11 cellular contexts compared by ENCODE assay signal in genomic region chr15:93179072-93179471, GRCh38.
A peak's percentile ranks its signal among the peaks of the same experiment; 100 is the strongest.
DNase-seq lines count a peak whose midpoint lies in the region; ATAC-seq and TF ChIP-seq lines count a peak whose summit lies in the region.
"Had no signal": no experiment of that assay in that cellular context is flagged by ENCODE, and none has a peak within 500 bp of the region (broad histone marks: within the 10 kb centered on the region; RNA-seq: fewer than 3 reads in every experiment).

No MANE protein-coding gene starts in this region.

- H3K9me3 Mint-ChIP-seq in effector memory CD8-positive, alpha-beta T cell, result no peaks in the 10 kb centered on the region
- H3K9me3 Mint-ChIP-seq: activated CD4-positive, alpha-beta memory T cell treated with anti-CD3 and anti-CD28 coated beads for 36 hours had no signal

- 40 to 41% methylated on average over 15 of the region's 15 CpGs for WGBS in GM23248 (ENCODE audit: low coverage in 1 of 2, low lambda C conversion rate in 2 of 2, missing lambda C conversion rate in 2 of 2), 2 experiments
- 11 to 37% methylated on average over 15 of the region's 15 CpGs for WGBS in sigmoid colon, 2 donors

- no peaks in the 10 kb centered on the region for H3F3A ChIP-seq in GM23248 (ENCODE audit: insufficient read depth)

- peak; percentile 47 to 64 for ATAC-seq in left cardiac atrium
- ATAC-seq in effector memory CD8-positive, alpha-beta T cell (replicated peaks), result no peak
- no peak for ATAC-seq in GM21576 (IDR thresholded peaks at IDR 0.05; ENCODE audit: unreplicated experiment)

- no peak overlapping the region for H3K4me3 Mint-ChIP-seq in effector memory CD8-positive, alpha-beta T cell
- H3K4me3 Mint-ChIP-seq: activated CD4-positive, alpha-beta memory T cell treated with anti-CD3 and anti-CD28 coated beads for 36 hours had no signal

- no peak overlapping the region for H3K9ac ChIP-seq in GM23248

- peaks cover 2 to 7% of the 10 kb centered on the region in 2 donors for H3K4me1 Mint-ChIP-seq in effector memory CD8-positive, alpha-beta T cell (ENCODE audit: low read depth in 2 of 2)

- H3K27me3 Mint-ChIP-seq in effector memory CD8-positive, alpha-beta T cell, result peaks cover 10 to 20% of the 10 kb centered on the region in 2 donors

- no peak for TF ChIP-seq EP300 in sigmoid colon (IDR thresholded peaks at IDR 0.05)

- H3K9me2 ChIP-seq in GM23248 (ENCODE audit: insufficient read depth), result no peaks in the 10 kb centered on the region

- H3K4me1 ChIP-seq in GM23248 (ENCODE audit: insufficient read depth) (no peaks in the 10 kb centered on the region), sigmoid colon (peaks cover 0 to 11% (median 8%) of the 10 kb centered on the region in 4 donors)

- in situ Hi-C loops in GM23248 (cut with MboI), result no loop called here

- no peak for TF ChIP-seq POLR2A in sigmoid colon (IDR thresholded peaks at IDR 0.05)

- no peak overlapping the region for H2AFZ ChIP-seq in GM23248

- H3K27ac Mint-ChIP-seq in effector memory CD8-positive, alpha-beta T cell, result no peak overlapping the region
- H3K27ac Mint-ChIP-seq: activated CD4-positive, alpha-beta memory T cell treated with anti-CD3 and anti-CD28 coated beads for 36 hours had no signal

- H3K27ac ChIP-seq in GM23248 (no peak overlapping the region), sigmoid colon (no peak overlapping the region)
- H3K27ac ChIP-seq: SJSA1 had no signal

- no peaks in the 10 kb centered on the region for H3K36me3 ChIP-seq in GM23248 (ENCODE audit: low read depth)
- H3K36me3 ChIP-seq in sigmoid colon, result no peaks in the 10 kb centered on the region
- H3K36me3 ChIP-seq: MG63, SJSA1 had no signal

- no peak for TF ChIP-seq CTCF in sigmoid colon (IDR thresholded peaks at IDR 0.05)

- H3K27me3 ChIP-seq in GM23248 (replicated peaks; ENCODE audit: insufficient read depth) (no peaks in the 10 kb centered on the region), sigmoid colon (no peaks in the 10 kb centered on the region)
- H3K27me3 ChIP-seq: MG63, SJSA1 had no signal

- H4K20me1 ChIP-seq in GM23248 (ENCODE audit: insufficient read depth), result no peaks in the 10 kb centered on the region

- no peak overlapping the region for H3K4me2 ChIP-seq in GM23248 (ENCODE audit: unreplicated experiment)

- intact Hi-C loops in left cardiac atrium (cut with DNase I) (no loop called here), sigmoid colon (cut with DNase I) (no loop called here)

- H3K4me3 ChIP-seq in GM23248 (no peak overlapping the region), sigmoid colon (no peak overlapping the region)
- H3K4me3 ChIP-seq: MG63, SJSA1 had no signal

- H3K9me3 ChIP-seq in GM23248 (ENCODE audit: low read depth) (no peaks in the 10 kb centered on the region), sigmoid colon (no peaks in the 10 kb centered on the region)
- H3K9me3 ChIP-seq: MG63, SJSA1 had no signal

- peak; percentile 6 for DNase-seq in GM23248
- peak; percentile 89 for DNase-seq in NOMO-1 treated with dmso at 0.1 percent for 144 hours (lab: John Stamatoyannopoulos, UW; ENCODE audit: unreplicated experiment)
- peak; percentile 39 for DNase-seq in left cardiac atrium
- DNase-seq in sigmoid colon, result peak; percentile 73
- no peak for DNase-seq in activated naive CD4-positive, alpha-beta T cell treated with anti-CD3 and anti-CD28 coated beads, Interleukin-2, amount 50 U/mL, for 16 hours
- no peak for DNase-seq in effector memory CD8-positive, alpha-beta T cell
- DNase-seq in NCI-H1694 treated with DMSO at 0.1 percent for 48 hours (lab: John Stamatoyannopoulos, UW), result no peak
- DNase-seq: activated CD4-positive, alpha-beta memory T cell treated with anti-CD3 and anti-CD28 coated beads for 36 hours; MG63 had no signal

- H3K79me2 ChIP-seq in GM23248 (ENCODE audit: insufficient read depth), result no peaks in the 10 kb centered on the region

- no peaks in the 10 kb centered on the region for H3K36me3 Mint-ChIP-seq in effector memory CD8-positive, alpha-beta T cell (ENCODE audit: insufficient read depth)
- H3K36me3 Mint-ChIP-seq: activated CD4-positive, alpha-beta memory T cell treated with anti-CD3 and anti-CD28 coated beads for 36 hours had no signal

Comparison
In these comparisons a context has a peak if more than half of its experiments do, and no peak if none do; other contexts are left out.
1. DNase-seq: peak in GM23248 (single experiment), NOMO-1 treated with dmso at 0.1 percent for 144 hours (single experiment), left cardiac atrium (single experiment) and sigmoid colon (single experiment); none in activated naive CD4-positive, alpha-beta T cell treated with anti-CD3 and anti-CD28 coated beads, Interleukin-2, amount 50 U/mL, for 16 hours (single experiment), effector memory CD8-positive, alpha-beta T cell (0 of 3) and NCI-H1694 treated with DMSO at 0.1 percent for 48 hours (single experiment).
2. ATAC-seq: peak in left cardiac atrium (2 of 2); none in effector memory CD8-positive, alpha-beta T cell (single experiment) and GM21576 (single experiment).